ENCODE assay signal across 10 cellular contexts in the genomic region with DNA sequence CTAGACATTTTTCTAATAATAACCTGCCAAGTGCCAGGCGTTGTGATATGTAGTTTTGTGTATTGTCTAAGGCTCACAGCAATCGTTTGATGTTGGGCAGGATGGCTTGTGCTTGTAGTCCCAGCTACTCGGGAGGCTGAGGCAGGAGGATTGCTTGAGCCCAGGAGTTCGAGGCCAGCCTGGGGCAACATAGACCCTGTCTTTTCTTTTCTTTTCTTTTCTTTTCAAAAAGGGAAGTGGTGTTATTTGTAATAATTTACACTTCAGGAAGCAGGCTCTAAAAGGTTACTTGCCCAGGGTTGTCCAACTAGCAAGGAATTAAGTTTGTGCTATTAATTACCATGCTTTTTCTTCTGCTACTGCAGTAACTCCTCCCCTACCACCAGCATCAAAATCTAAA. TPM values are rescaled to one million over a fixed set of nuclear protein-coding genes. Genes with fewer than 3 reads are reported as not detected.
A peak's percentile ranks its signal among the peaks of the same experiment; 100 is the strongest.
DNase-seq lines count a peak whose midpoint lies in the region; ATAC-seq and TF ChIP-seq lines count a peak whose summit lies in the region.
"Had no signal": no experiment of that assay in that cellular context is flagged by ENCODE, and none has a peak within 500 bp of the region (broad histone marks: within the 10 kb centered on the region; RNA-seq: fewer than 3 reads in every experiment).

No MANE protein-coding gene starts in this region.

- POLR2A ChIA-PET in Caco-2 (lab: Charles Lee): no interaction called here
- POLR2A ChIA-PET in activated CD4-positive, alpha-beta memory T cell treated with anti-CD3 and anti-CD28 coated beads, Interleukin-2, amount 10 ng/mL, durations not matched to agents 7 days and 5 days (lab: Charles Lee): interaction anchor here (1.0 to 6.9 kb wide), 4 partner anchors 57 to 360 kb away, joined by 3 to 88 read pairs (median 6); partner anchors contain the start of genes HMGCS1 and TMEM267

- H3K9ac ChIP-seq in HUES48 (ENCODE audit: low read depth, low read length): no peak overlapping the region

- peaks cover 64% of the 10 kb centered on the region for H3K36me3 Mint-ChIP-seq in Caco-2 (ENCODE audit: insufficient read depth, unreplicated experiment)
- H3K36me3 Mint-ChIP-seq in activated CD4-positive, alpha-beta memory T cell treated with anti-CD3 and anti-CD28 coated beads, Interleukin-2, amount 10 ng/mL, durations not matched to agents 7 days and 5 days (ENCODE audit: low read depth): peaks cover 59% of the 10 kb centered on the region
- peaks cover 29% of the 10 kb centered on the region for H3K36me3 Mint-ChIP-seq in natural killer cell treated with Interleukin-12 subunit alpha and Interleukin-12 subunit beta and Interleukin-15 and Interleukin-18, amount 100 ng/mL, for 72 hours

- H3K9me3 ChIP-seq in Caco-2: no peaks in the 10 kb centered on the region
- H3K9me3 ChIP-seq in HUES48 (ENCODE audit: control insufficient read depth, insufficient read depth, low read length): no peaks in the 10 kb centered on the region

- H3K36me3 ChIP-seq in Caco-2 (ENCODE audit: control insufficient read depth, insufficient read depth, low read length) (no peaks in the 10 kb centered on the region), HUES48 (ENCODE audit: control insufficient read depth, insufficient read depth, low read length) (peaks cover 57% of the 10 kb centered on the region)

- TF ChIP-seq CTCF in Caco-2 (IDR thresholded peaks at IDR 0.05; ENCODE audit: insufficient read depth in 1 of 2, low read depth in 1 of 2, low read length in 1 of 2, severe bottlenecking in 1 of 2, unreplicated experiment in 1 of 2): no peak

- no peak for DNase-seq in Caco-2
- DNase-seq in activated CD4-positive, alpha-beta memory T cell treated with anti-CD3 and anti-CD28 coated beads, Interleukin-2, amount 10 ng/mL, durations not matched to agents 7 days and 5 days: no peak
- no peak for DNase-seq in natural killer cell treated with Interleukin-12 subunit alpha and Interleukin-12 subunit beta and Interleukin-15 and Interleukin-18, amount 100 ng/mL, for 72 hours (ENCODE audit: low spot score)
- no peak for DNase-seq in NCI-H146 (lab: John Stamatoyannopoulos, UW)
- no peak for DNase-seq in hippocampal formation (lab: John Stamatoyannopoulos, UW)
- no peak for DNase-seq in mesenteric fat pad (ENCODE audit: low spot score)
- DNase-seq: foreskin melanocyte, left colon, NCI-H1930 had no signal

- H3K4me1 ChIP-seq in Caco-2 (peaks cover 21% of the 10 kb centered on the region), HUES48 (ENCODE audit: control insufficient read depth, insufficient read depth, low read length) (peaks cover 5% of the 10 kb centered on the region; the same call in 1 of the 2 replicates)

- CTCF ChIA-PET in Caco-2 (lab: Charles Lee): no interaction called here
- CTCF ChIA-PET in activated CD4-positive, alpha-beta memory T cell treated with anti-CD3 and anti-CD28 coated beads, Interleukin-2, amount 10 ng/mL, durations not matched to agents 7 days and 5 days (lab: Charles Lee): interaction anchor here (0.6 to 7.9 kb wide), 4 partner anchors 13 to 360 kb away, joined by 3 to 163 read pairs (median 4); partner anchors contain the start of gene TMEM267

- H3K4me1 Mint-ChIP-seq in Caco-2 (ENCODE audit: low read depth, unreplicated experiment): peaks cover 12% of the 10 kb centered on the region
- peaks cover 51% of the 10 kb centered on the region for H3K4me1 Mint-ChIP-seq in activated CD4-positive, alpha-beta memory T cell treated with anti-CD3 and anti-CD28 coated beads, Interleukin-2, amount 10 ng/mL, durations not matched to agents 7 days and 5 days
- H3K4me1 Mint-ChIP-seq in natural killer cell treated with Interleukin-12 subunit alpha and Interleukin-12 subunit beta and Interleukin-15 and Interleukin-18, amount 100 ng/mL, for 72 hours (ENCODE audit: low read depth in 2 of 2): peaks cover 29 to 39% of the 10 kb centered on the region in 2 donors

- H3K27ac Mint-ChIP-seq in Caco-2 (ENCODE audit: unreplicated experiment): no peak overlapping the region
- H3K27ac Mint-ChIP-seq in activated CD4-positive, alpha-beta memory T cell treated with anti-CD3 and anti-CD28 coated beads, Interleukin-2, amount 10 ng/mL, durations not matched to agents 7 days and 5 days: no peak overlapping the region
- peak overlapping the region; percentile 50 to 91 for H3K27ac Mint-ChIP-seq in natural killer cell treated with Interleukin-12 subunit alpha and Interleukin-12 subunit beta and Interleukin-15 and Interleukin-18, amount 100 ng/mL, for 72 hours

- H3K27me3 Mint-ChIP-seq in Caco-2 (ENCODE audit: insufficient read depth, unreplicated experiment): no peaks in the 10 kb centered on the region
- no peaks in the 10 kb centered on the region for H3K27me3 Mint-ChIP-seq in activated CD4-positive, alpha-beta memory T cell treated with anti-CD3 and anti-CD28 coated beads, Interleukin-2, amount 10 ng/mL, durations not matched to agents 7 days and 5 days
- no peaks in the 10 kb centered on the region for H3K27me3 Mint-ChIP-seq in natural killer cell treated with Interleukin-12 subunit alpha and Interleukin-12 subunit beta and Interleukin-15 and Interleukin-18, amount 100 ng/mL, for 72 hours

- no TSS peak for BruUV-seq in Caco-2 (replicated peaks; lab: Mats Ljungman, UMichigan)

- H3K9me3 Mint-ChIP-seq in Caco-2 (ENCODE audit: unreplicated experiment): no peaks in the 10 kb centered on the region
- no peaks in the 10 kb centered on the region for H3K9me3 Mint-ChIP-seq in activated CD4-positive, alpha-beta memory T cell treated with anti-CD3 and anti-CD28 coated beads, Interleukin-2, amount 10 ng/mL, durations not matched to agents 7 days and 5 days
- H3K9me3 Mint-ChIP-seq in natural killer cell treated with Interleukin-12 subunit alpha and Interleukin-12 subunit beta and Interleukin-15 and Interleukin-18, amount 100 ng/mL, for 72 hours: no peaks in the 10 kb centered on the region

- ATAC-seq in natural killer cell treated with Interleukin-12 subunit alpha and Interleukin-12 subunit beta and Interleukin-15 and Interleukin-18, amount 100 ng/mL, for 72 hours: no peak
- ATAC-seq: left colon had no signal

- intact Hi-C loops in Caco-2 (cut with micrococcal nuclease; ENCODE audit: unreplicated experiment): loop anchor here (5.0 kb wide), 2 partner anchors 217 to 263 kb away; no protein-coding TSS in a partner anchor

- H3K4me3 ChIP-seq in Caco-2 (ENCODE audit: low read depth, low read length) (no peak overlapping the region), HUES48 (ENCODE audit: low read depth, low read length) (0 out of 2 replicates have a peak overlapping the region, but pooled peaks have one; percentile 99)

- H3K4me3 Mint-ChIP-seq in Caco-2 (ENCODE audit: unreplicated experiment): peak overlapping the region; percentile 93
- H3K4me3 Mint-ChIP-seq in activated CD4-positive, alpha-beta memory T cell treated with anti-CD3 and anti-CD28 coated beads, Interleukin-2, amount 10 ng/mL, durations not matched to agents 7 days and 5 days: peak overlapping the region; percentile 58
- peak overlapping the region; percentile 94 for H3K4me3 Mint-ChIP-seq in natural killer cell treated with Interleukin-12 subunit alpha and Interleukin-12 subunit beta and Interleukin-15 and Interleukin-18, amount 100 ng/mL, for 72 hours

- H3K27me3 ChIP-seq in Caco-2 (replicated peaks; ENCODE audit: control insufficient read depth, insufficient read depth, low read length) (no peaks in the 10 kb centered on the region), HUES48 (ENCODE audit: control insufficient read depth, insufficient read depth, low read length) (no peaks in the 10 kb centered on the region)

- no peak overlapping the region for H3K27ac ChIP-seq in HUES48 (ENCODE audit: low read depth, low read length)

RNA-seq across cellular contexts. Expression of gene ZNF131, which starts 3.2 kb away (rescaled TPM):
- total RNA-seq in Caco-2 (2022) (53.6 and 53.7 TPM in 2 replicates), mesenteric fat pad (28.3 TPM)
- total RNA-seq in activated CD4-positive, alpha-beta memory T cell treated with anti-CD3 and anti-CD28 coated beads, Interleukin-2, amount 10 ng/mL, durations not matched to agents 7 days and 5 days: 10 to 100 TPM; 42.5 to 44.7 TPM
- total RNA-seq in natural killer cell treated with Interleukin-12 subunit alpha and Interleukin-12 subunit beta and Interleukin-15 and Interleukin-18, amount 100 ng/mL, for 72 hours: 10 to 100 TPM; 39.5 to 59.9 TPM

Comparison
In these comparisons a context has a peak if more than half of its experiments do, and no peak if none do; other contexts are left out.
1. H3K27ac Mint-ChIP-seq: peak in natural killer cell treated with Interleukin-12 subunit alpha and Interleukin-12 subunit beta and Interleukin-15 and Interleukin-18, amount 100 ng/mL, for 72 hours (2 of 2); none in Caco-2 (single experiment) and activated CD4-positive, alpha-beta memory T cell treated with anti-CD3 and anti-CD28 coated beads, Interleukin-2, amount 10 ng/mL, durations not matched to agents 7 days and 5 days (single experiment).
2. Peak in every context shown above with its lines, with median percentiles within 50 percentile points of each other: H3K4me3 Mint-ChIP-seq.